ENCODE assay signal across 8 cellular contexts in genomic region chr12:40105515-40106201, GRCh38. TPM values are rescaled to one million over a fixed set of nuclear protein-coding genes. Genes with fewer than 3 reads are reported as not detected.
DNase-seq lines count a peak whose midpoint lies in the region; ATAC-seq and TF ChIP-seq lines count a peak whose summit lies in the region.

Gene SLC2A13, minus strand, starts transcription at chr12:40106081. Its CDS starts 273 bp downstream, at chr12:40105808.

- H3K36me3 Mint-ChIP-seq in IgD-negative memory B cell = no peaks in the 10 kb centered on the region

- H3K27me3 Mint-ChIP-seq in IgD-negative memory B cell = peaks cover 3% of the 10 kb centered on the region

- 0 to 1% (median 1%) methylated on average over 31 to 97 of the region's 97 CpGs for WGBS in ovary, 3 donors
- under 1% methylated on average over 97 of the region's 97 CpGs for WGBS in thymus

- peak within 1 kb of the TSS; percentile 87 to 95 (median 93) for H3K4me3 Mint-ChIP-seq in IgD-negative memory B cell

- H3K4me3 ChIP-seq in ovary (peak within 1 kb of the TSS; percentile 77), thymus (ENCODE audit: low read length) (peak within 1 kb of the TSS; percentile 65)

- peak within 1 kb of the TSS; percentile 60 to 73 (median 72) for H3K27ac Mint-ChIP-seq in IgD-negative memory B cell

- peaks cover 7% of the 10 kb centered on the region; the same call in 1 of the 2 replicates for H3K4me1 ChIP-seq in ES-I3 (ENCODE audit: insufficient read depth, low read length)
- peaks cover 9% of the 10 kb centered on the region for H3K4me1 ChIP-seq in ovary (ENCODE audit: insufficient read depth)
- peaks cover 3% of the 10 kb centered on the region for H3K4me1 ChIP-seq in thymus (ENCODE audit: control insufficient read depth, insufficient read depth, low read length)

- H3K36me3 ChIP-seq in ES-I3 (ENCODE audit: insufficient read depth, low read length) (no peaks in the 10 kb centered on the region), ovary (no peaks in the 10 kb centered on the region), thymus (ENCODE audit: control insufficient read depth, insufficient read depth) (no peaks in the 10 kb centered on the region)

- peak; percentile 71 for DNase-seq in SK-MEL-5 (ENCODE audit: low read depth, low spot score)
- peak; percentile 76 for DNase-seq in activated naive CD4-positive, alpha-beta T cell treated with anti-CD3 and anti-CD28 coated beads, Interleukin-2, amount 50 U/mL, for 16 hours
- DNase-seq in head of caudate nucleus = peak; percentile 40 to 93 (median 85)
- peak; percentile 71 to 87 (median 82) for DNase-seq in ovary

- H3K9me3 Mint-ChIP-seq in IgD-negative memory B cell = peaks cover 0 to 3% (median 0%) of the 10 kb centered on the region in 3 donors

- peak within 1 kb of the TSS; percentile 85 for H3K9ac ChIP-seq in ES-I3 (ENCODE audit: low read depth, low read length)

- peak; percentile 43 for TF ChIP-seq POLR2A in ovary (IDR thresholded peaks at IDR 0.05)

- H3K4me1 Mint-ChIP-seq in IgD-negative memory B cell = peaks cover 13 to 26% (median 25%) of the 10 kb centered on the region in 3 donors

- H3K9me3 ChIP-seq in ES-I3 (ENCODE audit: control insufficient read depth, insufficient read depth, low read length) (no peaks in the 10 kb centered on the region), ovary (no peaks in the 10 kb centered on the region), thymus (ENCODE audit: control insufficient read depth) (no peaks in the 10 kb centered on the region)

- intact Hi-C loops in head of caudate nucleus (cut with DNase I) (loop anchor here (2.0 to 10.0 kb wide), 2 partner anchors 93 to 341 kb away; no protein-coding TSS in a partner anchor), ovary (cut with DNase I) (loop anchor here (5.0 to 10.0 kb wide), 5 partner anchors 93 to 343 kb away; partner anchors contain the start of gene LRRK2 (in 1 of the 4))

- peak; percentile 75 for ATAC-seq in GM21717 (IDR thresholded peaks at IDR 0.05; ENCODE audit: unreplicated experiment)

- in situ Hi-C loops in SK-MEL-5 (cut with HindIII; ENCODE audit: low pct_unique_long_range_greater_than_20kb, low sequenced_read_pairs) = loop anchor here (25.0 kb wide), 1 partner anchor 93 kb away; no protein-coding TSS in a partner anchor

- H3K27ac ChIP-seq in ovary = peak within 1 kb of the TSS; percentile 81 to 84
- peak within 1 kb of the TSS; percentile 36 for H3K27ac ChIP-seq in thymus (ENCODE audit: low read depth)

- no peak for TF ChIP-seq EP300 in ovary (IDR thresholded peaks at IDR 0.05)

- TF ChIP-seq CTCF in ovary (IDR thresholded peaks at IDR 0.05) = no peak

- H3K27me3 ChIP-seq in ovary (no peaks in the 10 kb centered on the region), thymus (ENCODE audit: control insufficient read depth, insufficient read depth) (no peaks in the 10 kb centered on the region)

RNA-seq across cellular contexts. Expression of gene SLC2A13, which starts in this region (rescaled TPM):
- polyA plus RNA-seq in IgD-negative memory B cell (0.99 TPM), ovary (1 to 10 TPM; 2.3 to 3.1 TPM), thymus (2.6 TPM)
- 51.8 and 53.6 TPM in 2 replicates for total RNA-seq in SK-MEL-5 (2014; rRNA removed; shearing (Covaris generic))
- polyA plus RNA-seq in SK-MEL-5 (2015; cell fraction: cytosol; rRNA removed) = 14.8 and 23.8 TPM in 2 replicates
- polyA plus RNA-seq in SK-MEL-5 (2015; cell fraction: nucleus; rRNA removed) = 27.3 and 31.9 TPM in 2 replicates
- 10 to 100 TPM in 3 of 7 donors, 1 to 10 TPM in 4; 5.9 to 24.3 (median 8.0) TPM for total RNA-seq in ovary

Comparison
In these comparisons a context has a peak if more than half of its experiments do, and no peak if none do; other contexts are left out.
1. Peak in every context shown above with its lines: DNase-seq, ATAC-seq, H3K4me3 ChIP-seq and H3K27ac ChIP-seq.